In genomic region chr2:184879671-184880070, GRCh38 we compare ENCODE assay signal across 12 cellular contexts.
"Had no signal": no experiment of that assay in that cellular context is flagged by ENCODE, and none has a peak within 500 bp of the region (broad histone marks: within the 10 kb centered on the region; RNA-seq: fewer than 3 reads in every experiment).

No MANE protein-coding gene starts in this region.

- DNase-seq: activated CD4-positive, alpha-beta memory T cell treated with anti-CD3 and anti-CD28 coated beads for 36 hours; activated CD4-positive, alpha-beta T cell treated with anti-CD3 and anti-CD28 coated beads for 36 hours; activated T-cell treated with anti-CD3 and anti-CD28 coated beads for 4 hours; amygdala; dermis blood vessel endothelial cell; glutamatergic neuron; hypothalamus; kidney; left ventricle myocardium inferior; nephron progenitor cell; stimulated activated CD8-positive, alpha-beta memory T cell treated with anti-CD3 and anti-CD28 coated beads, Interleukin-4, amount 100 ng/mL, for 48 hours; stimulated activated naive CD4-positive, alpha-beta T cell had no signal

- H3K4me3 ChIP-seq: left ventricle myocardium inferior had no signal
